Comparison of ENCODE assay signal across 13 cellular contexts in genomic region chr10:132628966-132629900, GRCh38.
A peak's percentile ranks its signal among the peaks of the same experiment; 100 is the strongest.
DNase-seq lines count a peak whose midpoint lies in the region; ATAC-seq and TF ChIP-seq lines count a peak whose summit lies in the region.
"Had no signal": no experiment of that assay in that cellular context is flagged by ENCODE, and none has a peak within 500 bp of the region (broad histone marks: within the 10 kb centered on the region; RNA-seq: fewer than 3 reads in every experiment).

No MANE protein-coding gene starts in this region.

- H4K91ac ChIP-seq in mesenchymal stem cell (ENCODE audit: low read length): peak overlapping the region; percentile 91

- H3K36me3 Mint-ChIP-seq in HFFc6 (ENCODE audit: low read depth): peaks cover 6% of the 10 kb centered on the region; the same call in 1 of the 2 replicates
- H3K36me3 Mint-ChIP-seq in stimulated activated naive B cell treated with anti-CD40 and anti-IgM and Interleukin-4, amounts not matched to agents 10 μg/mL and 1 μg/mL and 100 μg/mL, for 72 hours: peaks cover 9% of the 10 kb centered on the region in 2 donors
- no peaks in the 10 kb centered on the region for H3K36me3 Mint-ChIP-seq in activated T-helper 1 cell treated with anti-CD3 and anti-CD28 coated beads, Interleukin-12 subunit alpha, Interleukin-12 subunit beta, Interleukin-2, Interleukin-4 antibody, amounts not matched to agents 30 ng/mL and 10 ng/mL and 1 ng/mL, durations not matched to agents 14 hours and 24 hours and 36 hours (ENCODE audit: low read depth)
- H3K36me3 Mint-ChIP-seq: naive thymus-derived CD4-positive, alpha-beta T cell had no signal

- H3K27ac ChIP-seq in dorsolateral prefrontal cortex (peak overlapping the region in 57 of 59 donors; percentile 42 to 97 (median 87)), mesenchymal stem cell (ENCODE audit: low read length, poor library complexity, severe bottlenecking) (no peak overlapping the region)

- H2BK120ac ChIP-seq in mesenchymal stem cell (ENCODE audit: low read depth, low read length): no peak overlapping the region

- no peak overlapping the region for H2AFZ ChIP-seq in mesenchymal stem cell (ENCODE audit: low read depth, low read length)

- peak overlapping the region; percentile 35 to 66 for H2BK12ac ChIP-seq in mesenchymal stem cell (ENCODE audit: low read length in 2 of 2)

- H3K9me3 Mint-ChIP-seq in HFFc6: no peaks in the 10 kb centered on the region
- no peaks in the 10 kb centered on the region for H3K9me3 Mint-ChIP-seq in stimulated activated naive B cell treated with anti-CD40 and anti-IgM and Interleukin-4, amounts not matched to agents 10 μg/mL and 1 μg/mL and 100 μg/mL, for 72 hours
- H3K9me3 Mint-ChIP-seq in activated T-helper 1 cell treated with anti-CD3 and anti-CD28 coated beads, Interleukin-12 subunit alpha, Interleukin-12 subunit beta, Interleukin-2, Interleukin-4 antibody, amounts not matched to agents 30 ng/mL and 10 ng/mL and 1 ng/mL, durations not matched to agents 14 hours and 24 hours and 36 hours: no peaks in the 10 kb centered on the region
- H3K9me3 Mint-ChIP-seq: central memory CD8-positive, alpha-beta T cell; naive thymus-derived CD4-positive, alpha-beta T cell had no signal

- ATAC-seq in stimulated activated naive B cell treated with anti-CD40 and anti-IgM and Interleukin-4, amounts not matched to agents 10 μg/mL and 1 μg/mL and 100 μg/mL, for 72 hours (replicated peaks): no peak

- peaks cover 2% of the 10 kb centered on the region for H3K27me3 Mint-ChIP-seq in HFFc6 (ENCODE audit: insufficient read depth)
- H3K27me3 Mint-ChIP-seq in stimulated activated naive B cell treated with anti-CD40 and anti-IgM and Interleukin-4, amounts not matched to agents 10 μg/mL and 1 μg/mL and 100 μg/mL, for 72 hours: no peaks in the 10 kb centered on the region
- H3K27me3 Mint-ChIP-seq in activated T-helper 1 cell treated with anti-CD3 and anti-CD28 coated beads, Interleukin-12 subunit alpha, Interleukin-12 subunit beta, Interleukin-2, Interleukin-4 antibody, amounts not matched to agents 30 ng/mL and 10 ng/mL and 1 ng/mL, durations not matched to agents 14 hours and 24 hours and 36 hours (ENCODE audit: insufficient read depth): peaks cover 1% of the 10 kb centered on the region
- H3K27me3 Mint-ChIP-seq: central memory CD8-positive, alpha-beta T cell; naive thymus-derived CD4-positive, alpha-beta T cell had no signal

- H3K23ac ChIP-seq in mesenchymal stem cell (ENCODE audit: low read length in 2 of 2): no peak overlapping the region

- H3K18ac ChIP-seq in mesenchymal stem cell (ENCODE audit: low read depth in 1 of 2, low read length in 2 of 2): peak overlapping the region in 1 of 2 experiments; percentile 44

- peak overlapping the region; percentile 84 for H4K8ac ChIP-seq in mesenchymal stem cell (ENCODE audit: low read length)

- no peak for DNase-seq in HFFc6
- DNase-seq in dorsolateral prefrontal cortex: peak in 4 of 10 donors; percentile 24 to 41 (median 39)
- peak; percentile 35 for DNase-seq in mesenchymal stem cell
- DNase-seq in stimulated activated naive B cell treated with anti-CD40 and anti-IgM and Interleukin-4, amounts not matched to agents 10 μg/mL and 1 μg/mL and 100 μg/mL, for 72 hours: no peak
- no peak for DNase-seq in COR-L47 (lab: John Stamatoyannopoulos, UW)
- DNase-seq in activated T-helper 1 cell treated with anti-CD3 and anti-CD28 coated beads, Interleukin-12 subunit alpha, Interleukin-12 subunit beta, Interleukin-2, Interleukin-4 antibody, amounts not matched to agents 30 ng/mL and 10 ng/mL and 1 ng/mL, durations not matched to agents 14 hours and 24 hours and 36 hours (ENCODE audit: low spot score): no peak
- no peak for DNase-seq in 8988T
- no peak for DNase-seq in stimulated activated CD4-positive, alpha-beta T cell treated with anti-CD3 and anti-CD28 coated beads, Interleukin-4, amount 100 ng/mL, for 4 hours
- DNase-seq: DMS79, MM.1S, NCI-H2171 treated with DMSO at 0.1 percent for 48 hours had no signal

- H3K4me1 ChIP-seq in mesenchymal stem cell (ENCODE audit: control insufficient read depth, insufficient read depth, low read depth, low read length): peaks cover 27% of the 10 kb centered on the region

- H3K14ac ChIP-seq in mesenchymal stem cell (ENCODE audit: low read length in 2 of 2): peak overlapping the region in 1 of 2 experiments; percentile 29

- no peak overlapping the region for H2AK5ac ChIP-seq in mesenchymal stem cell (ENCODE audit: low read length, severe bottlenecking)

- H2BK15ac ChIP-seq in mesenchymal stem cell (ENCODE audit: low read depth, poor library complexity, severe bottlenecking): peak overlapping the region; percentile 55

- 85% methylated on average over 21 of the region's 21 CpGs for WGBS in mesenchymal stem cell

- TF ChIP-seq CTCF in HFFc6 (IDR thresholded peaks at IDR 0.05) (no peak), dorsolateral prefrontal cortex (IDR thresholded peaks at IDR 0.05 in 54 of 56, conservative IDR thresholded peaks at IDR 0.05 in 2 of 56; ENCODE audit: low read depth in 1 of 56, partially characterized antibody in 56 of 56) (no peak)

- no peaks in the 10 kb centered on the region for H3K27me3 ChIP-seq in dorsolateral prefrontal cortex
- H3K27me3 ChIP-seq in mesenchymal stem cell (ENCODE audit: control insufficient read depth in 1 of 2, insufficient read depth in 1 of 2, low read length in 2 of 2): no peaks in the 10 kb centered on the region

- H3K9me3 ChIP-seq in mesenchymal stem cell (ENCODE audit: control insufficient read depth, low read length): no peaks in the 10 kb centered on the region

- intact Hi-C loops in dorsolateral prefrontal cortex (cut with DNase I): loop anchor here in 1 of 2 donors (5.0 kb wide), 1 partner anchor 237 kb away; no protein-coding TSS in a partner anchor
- intact Hi-C loops in activated T-helper 1 cell treated with anti-CD3 and anti-CD28 coated beads, Interleukin-12 subunit alpha, Interleukin-12 subunit beta, Interleukin-2, Interleukin-4 antibody, amounts not matched to agents 30 ng/mL and 10 ng/mL and 1 ng/mL, durations not matched to agents 14 hours and 24 hours and 36 hours (cut with micrococcal nuclease): no loop called here

- peaks cover 34% of the 10 kb centered on the region for H3K79me1 ChIP-seq in mesenchymal stem cell (replicated peaks; ENCODE audit: low read length, poor library complexity, severe bottlenecking)

- peak overlapping the region in 1 of 59 donors; percentile 27 for H3K4me3 ChIP-seq in dorsolateral prefrontal cortex
- H3K4me3 ChIP-seq in mesenchymal stem cell (ENCODE audit: insufficient read depth in 1 of 2, low read depth in 1 of 2, low read length in 2 of 2): no peak overlapping the region

- H3K4me3 Mint-ChIP-seq in HFFc6: 0 out of 2 replicates have a peak overlapping the region, but pooled peaks have one; percentile 11
- H3K4me3 Mint-ChIP-seq in stimulated activated naive B cell treated with anti-CD40 and anti-IgM and Interleukin-4, amounts not matched to agents 10 μg/mL and 1 μg/mL and 100 μg/mL, for 72 hours: no peak overlapping the region
- H3K4me3 Mint-ChIP-seq in activated T-helper 1 cell treated with anti-CD3 and anti-CD28 coated beads, Interleukin-12 subunit alpha, Interleukin-12 subunit beta, Interleukin-2, Interleukin-4 antibody, amounts not matched to agents 30 ng/mL and 10 ng/mL and 1 ng/mL, durations not matched to agents 14 hours and 24 hours and 36 hours: no peak overlapping the region
- H3K4me3 Mint-ChIP-seq: central memory CD8-positive, alpha-beta T cell had no signal

- H3K4ac ChIP-seq in mesenchymal stem cell (ENCODE audit: low read depth in 1 of 2, low read length in 2 of 2): peak overlapping the region; percentile 25 to 56

- no peak overlapping the region for H3K9ac ChIP-seq in mesenchymal stem cell (ENCODE audit: low read length)

- peaks cover 50% of the 10 kb centered on the region for H3K4me1 Mint-ChIP-seq in HFFc6 (ENCODE audit: low read depth)
- H3K4me1 Mint-ChIP-seq in stimulated activated naive B cell treated with anti-CD40 and anti-IgM and Interleukin-4, amounts not matched to agents 10 μg/mL and 1 μg/mL and 100 μg/mL, for 72 hours: peaks cover 61 to 95% of the 10 kb centered on the region in 2 donors
- peaks cover 8% of the 10 kb centered on the region for H3K4me1 Mint-ChIP-seq in activated T-helper 1 cell treated with anti-CD3 and anti-CD28 coated beads, Interleukin-12 subunit alpha, Interleukin-12 subunit beta, Interleukin-2, Interleukin-4 antibody, amounts not matched to agents 30 ng/mL and 10 ng/mL and 1 ng/mL, durations not matched to agents 14 hours and 24 hours and 36 hours (ENCODE audit: low read depth)

- H3K27ac Mint-ChIP-seq in HFFc6: 0 out of 2 replicates have a peak overlapping the region, but pooled peaks have one; percentile 36
- peak overlapping the region; percentile 9 for H3K27ac Mint-ChIP-seq in stimulated activated naive B cell treated with anti-CD40 and anti-IgM and Interleukin-4, amounts not matched to agents 10 μg/mL and 1 μg/mL and 100 μg/mL, for 72 hours
- no peak overlapping the region for H3K27ac Mint-ChIP-seq in activated T-helper 1 cell treated with anti-CD3 and anti-CD28 coated beads, Interleukin-12 subunit alpha, Interleukin-12 subunit beta, Interleukin-2, Interleukin-4 antibody, amounts not matched to agents 30 ng/mL and 10 ng/mL and 1 ng/mL, durations not matched to agents 14 hours and 24 hours and 36 hours

- no peak overlapping the region for H3K4me2 ChIP-seq in mesenchymal stem cell (ENCODE audit: low read length, poor library complexity, severe bottlenecking)

- peaks cover 0 to 7% of the 10 kb centered on the region in 2 experiments for H3K36me3 ChIP-seq in mesenchymal stem cell (ENCODE audit: control insufficient read depth in 1 of 2, insufficient read depth in 2 of 2, low read depth in 1 of 2, low read length in 2 of 2)

- no peak overlapping the region for H2BK5ac ChIP-seq in mesenchymal stem cell (ENCODE audit: low read depth, low read length, poor library complexity, severe bottlenecking)
